In genomic region chr5:61334224-61335196, GRCh38 we compare ENCODE assay signal across 8 cellular contexts. TPM values are rescaled to one million over a fixed set of nuclear protein-coding genes. Genes with fewer than 3 reads are reported as not detected.
DNase-seq lines count a peak whose midpoint lies in the region; ATAC-seq and TF ChIP-seq lines count a peak whose summit lies in the region.

No MANE protein-coding gene starts in this region.

- H3K27me3 Mint-ChIP-seq in stimulated activated naive CD8-positive, alpha-beta T cell treated with anti-CD3 and anti-CD28 coated beads, Interleukin-15, Interleukin-2, amounts not matched to agents 100 ng/mL and 50 ng/mL, for 24 hours = peaks cover 15% of the 10 kb centered on the region
- H3K27me3 Mint-ChIP-seq in brain = peaks cover 18% of the 10 kb centered on the region

- intact Hi-C loops in lower lobe of right lung (cut with DNase I) = no loop called here

- DNase-seq in stimulated activated naive CD8-positive, alpha-beta T cell treated with anti-CD3 and anti-CD28 coated beads, Interleukin-15, Interleukin-2, amounts not matched to agents 100 U/mL and 50 U/mL, for 24 hours = no peak
- DNase-seq in lower lobe of right lung = no peak
- no peak for DNase-seq in tibial nerve (ENCODE audit: low spot score in 2 of 2)
- DNase-seq in islet precursor cell = no peak

- H3K9me3 ChIP-seq in lower lobe of right lung (no peaks in the 10 kb centered on the region), tibial nerve (no peaks in the 10 kb centered on the region)

- no peak for TF ChIP-seq POLR2A in tibial nerve (IDR thresholded peaks at IDR 0.05)

- no peak overlapping the region for H3K27ac Mint-ChIP-seq in stimulated activated naive CD8-positive, alpha-beta T cell treated with anti-CD3 and anti-CD28 coated beads, Interleukin-15, Interleukin-2, amounts not matched to agents 100 ng/mL and 50 ng/mL, for 24 hours
- H3K27ac Mint-ChIP-seq in brain = peak overlapping the region; percentile 87 to 97 (median 92)

- peaks cover 3% of the 10 kb centered on the region for H3K9me3 Mint-ChIP-seq in stimulated activated naive CD8-positive, alpha-beta T cell treated with anti-CD3 and anti-CD28 coated beads, Interleukin-15, Interleukin-2, amounts not matched to agents 100 ng/mL and 50 ng/mL, for 24 hours
- H3K9me3 Mint-ChIP-seq in brain = peaks cover 4 to 15% (median 8%) of the 10 kb centered on the region in 5 experiments

- no peak for ATAC-seq in stimulated activated naive CD8-positive, alpha-beta T cell treated with anti-CD3 and anti-CD28 coated beads, Interleukin-15, Interleukin-2, amounts not matched to agents 100 U/mL and 50 U/mL, for 24 hours
- ATAC-seq in lower lobe of right lung (no peak), GM21423 (IDR thresholded peaks at IDR 0.05; ENCODE audit: unreplicated experiment) (no peak), GM19452 (IDR thresholded peaks at IDR 0.05; ENCODE audit: unreplicated experiment) (no peak)

- H3K27ac ChIP-seq in lower lobe of right lung (peak overlapping the region; percentile 88), tibial nerve (peak overlapping the region; percentile 72 to 91 (median 87))

- 14 to 16% methylated on average over 12 of the region's 12 CpGs for WGBS in tibial nerve, 2 donors

- peak overlapping the region; percentile 91 for H3K4me3 ChIP-seq in lower lobe of right lung
- peak overlapping the region; percentile 71 to 90 (median 86) for H3K4me3 ChIP-seq in tibial nerve

- H3K27me3 ChIP-seq in lower lobe of right lung (ENCODE audit: low read depth) (no peaks in the 10 kb centered on the region), tibial nerve (no peaks in the 10 kb centered on the region)

- no peak for TF ChIP-seq CTCF in brain (conservative IDR thresholded peaks at IDR 0.05)
- no peak for TF ChIP-seq CTCF in lower lobe of right lung (IDR thresholded peaks at IDR 0.05)
- TF ChIP-seq CTCF in tibial nerve (IDR thresholded peaks at IDR 0.05) = no peak

- peaks cover 26% of the 10 kb centered on the region for H3K4me1 ChIP-seq in lower lobe of right lung
- peaks cover 0 to 49% (median 16%) of the 10 kb centered on the region in 4 donors for H3K4me1 ChIP-seq in tibial nerve

- peaks cover 36% of the 10 kb centered on the region for H3K4me1 Mint-ChIP-seq in stimulated activated naive CD8-positive, alpha-beta T cell treated with anti-CD3 and anti-CD28 coated beads, Interleukin-15, Interleukin-2, amounts not matched to agents 100 ng/mL and 50 ng/mL, for 24 hours (ENCODE audit: low read depth)
- H3K4me1 Mint-ChIP-seq in brain = peaks cover 58% of the 10 kb centered on the region

- no peaks in the 10 kb centered on the region for H3K36me3 ChIP-seq in lower lobe of right lung
- H3K36me3 ChIP-seq in tibial nerve = no peaks in the 10 kb centered on the region

- TF ChIP-seq EP300 in tibial nerve (IDR thresholded peaks at IDR 0.05) = no peak

- H3K36me3 Mint-ChIP-seq in stimulated activated naive CD8-positive, alpha-beta T cell treated with anti-CD3 and anti-CD28 coated beads, Interleukin-15, Interleukin-2, amounts not matched to agents 100 ng/mL and 50 ng/mL, for 24 hours (ENCODE audit: low read depth) = peaks cover 4% of the 10 kb centered on the region
- H3K36me3 Mint-ChIP-seq in brain = peaks cover 40% of the 10 kb centered on the region

- peak overlapping the region; percentile 81 for H3K4me3 Mint-ChIP-seq in stimulated activated naive CD8-positive, alpha-beta T cell treated with anti-CD3 and anti-CD28 coated beads, Interleukin-15, Interleukin-2, amounts not matched to agents 100 ng/mL and 50 ng/mL, for 24 hours
- H3K4me3 Mint-ChIP-seq in brain = peak overlapping the region; percentile 91 to 97 (median 94)

RNA-seq across cellular contexts. Expression of gene ZSWIM6, which starts 2.5 kb away (rescaled TPM):
- 11.0 TPM for polyA plus RNA-seq in brain (ENCODE audit: insufficient read depth, low read depth, low replicate concordance)
- total RNA-seq in lower lobe of right lung = 18.1 TPM
- total RNA-seq in tibial nerve = 10 to 100 TPM; 10.6 to 15.5 (median 13.7) TPM
